Comparison of ENCODE assay signal across 25 cellular contexts in the genomic region with DNA sequence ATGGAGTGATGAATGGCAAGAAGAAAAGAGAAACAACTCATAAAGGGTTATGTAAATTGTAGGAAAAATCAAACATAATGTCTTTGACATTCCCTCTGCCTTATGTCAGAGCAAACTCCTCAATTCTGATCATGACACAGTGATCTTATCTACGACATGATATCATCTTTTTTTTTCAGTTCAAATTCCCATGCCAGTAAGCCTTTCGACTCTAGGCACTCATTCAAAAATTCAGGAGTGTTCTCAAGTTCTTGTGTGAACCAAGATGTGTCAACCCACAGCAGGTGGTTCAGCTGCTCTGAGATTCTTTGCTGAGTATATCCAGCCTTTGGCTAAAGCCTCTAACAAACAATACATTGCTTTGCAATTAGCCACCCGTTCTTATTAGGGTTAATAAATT.
DNase-seq lines count a peak whose midpoint lies in the region; ATAC-seq and TF ChIP-seq lines count a peak whose summit lies in the region.
"Had no signal": no experiment of that assay in that cellular context is flagged by ENCODE, and none has a peak within 500 bp of the region (broad histone marks: within the 10 kb centered on the region; RNA-seq: fewer than 3 reads in every experiment).

No MANE protein-coding gene starts in this region.

- H3K9me3 Mint-ChIP-seq in endodermal cell (no peaks in the 10 kb centered on the region), natural killer cell (peaks cover 2 to 5% of the 10 kb centered on the region in 2 donors)
- H3K9me3 Mint-ChIP-seq: nephron progenitor cell, type B pancreatic cell had no signal

- ATAC-seq in IMR-90 (ENCODE audit: low read depth) (no peak), GM19455 (IDR thresholded peaks at IDR 0.05; ENCODE audit: unreplicated experiment) (no peak), HG02870 (IDR thresholded peaks at IDR 0.05; ENCODE audit: unreplicated experiment) (no peak), natural killer cell (no peak)
- ATAC-seq: esophagus mucosa, K562 had no signal

- no peak overlapping the region for H3K56ac ChIP-seq in IMR-90 (ENCODE audit: extremely low read depth, insufficient read depth, low read length)

- H3K9me1 ChIP-seq in IMR-90 (ENCODE audit: insufficient read depth, low read length) = no peaks in the 10 kb centered on the region

- dilution Hi-C loops in IMR-90 (cut with HindIII; ENCODE audit: low sequenced_read_pairs, unreplicated experiment) = no loop called here

- no peak overlapping the region for H3K4ac ChIP-seq in IMR-90 (ENCODE audit: low read depth, low read length)

- intact Hi-C loops in IMR-90 (cut with micrococcal nuclease) (no loop called here), natural killer cell (cut with micrococcal nuclease) (no loop called here)

- TF ChIP-seq CTCF in IMR-90 (conservative IDR thresholded peaks at IDR 0.05; ENCODE audit: low read depth, low read length) (no peak), endodermal cell (conservative IDR thresholded peaks at IDR 0.05) (no peak), natural killer cell (IDR thresholded peaks at IDR 0.05) (no peak)

- H3K4me1 ChIP-seq in IMR-90 (ENCODE audit: control insufficient read depth, insufficient read depth, low read length) = peaks cover 5% of the 10 kb centered on the region
- H3K4me1 ChIP-seq in endodermal cell (ENCODE audit: control insufficient read depth, insufficient read depth, low read length) = peaks cover 7% of the 10 kb centered on the region
- H3K4me1 ChIP-seq: stomach had no signal

- in situ Hi-C loops in IMR-90 (cut with MboI; ENCODE audit: low sequenced_read_pairs) = no loop called here

- H2AK5ac ChIP-seq in IMR-90 (ENCODE audit: low read depth, low read length) = no peak overlapping the region

- WGBS in IMR-90 (ENCODE audit: extremely low coverage in 2 of 2, insufficient read length in 1 of 2), 2 experiments = 33% methylated on average over 2 of the region's 3 CpGs; no CpG with 5 or more reads in 1 of the 2 experiments
- WGBS in endodermal cell (ENCODE audit: insufficient coverage in 1 of 2, insufficient read length in 1 of 2), 2 experiments = 29 to 53% methylated on average over 2 to 3 of the region's 3 CpGs

- TF ChIP-seq POLR2A in IMR-90 (IDR thresholded peaks at IDR 0.05; ENCODE audit: low read depth, low read length) = no peak

- no peak overlapping the region for H2BK120ac ChIP-seq in IMR-90 (ENCODE audit: low read depth, low read length)

- peaks cover 69% of the 10 kb centered on the region for H3K4me1 Mint-ChIP-seq in endodermal cell
- no peaks in the 10 kb centered on the region for H3K4me1 Mint-ChIP-seq in natural killer cell
- H3K4me1 Mint-ChIP-seq: CD4-positive, alpha-beta memory T cell had no signal

- H3K27me3 ChIP-seq in IMR-90 (ENCODE audit: control insufficient read depth, insufficient read depth, low read length) = no peaks in the 10 kb centered on the region
- no peaks in the 10 kb centered on the region for H3K27me3 ChIP-seq in endodermal cell (ENCODE audit: control insufficient read depth, insufficient read depth, low read length, poor library complexity, severe bottlenecking)
- H3K27me3 ChIP-seq: stomach had no signal

- peaks cover 23% of the 10 kb centered on the region for H3K27me3 Mint-ChIP-seq in endodermal cell (ENCODE audit: insufficient read depth)
- H3K27me3 Mint-ChIP-seq in natural killer cell (ENCODE audit: low read depth in 2 of 2) = no peaks in the 10 kb centered on the region
- H3K27me3 Mint-ChIP-seq: CD4-positive, alpha-beta memory T cell had no signal

- H2BK5ac ChIP-seq in IMR-90 (ENCODE audit: low read depth, low read length, poor library complexity, severe bottlenecking) = no peak overlapping the region

- no peak overlapping the region for H3K18ac ChIP-seq in IMR-90 (ENCODE audit: low read depth, low read length)

- H4K20me1 ChIP-seq in IMR-90 (ENCODE audit: insufficient read depth, low read length) = no peaks in the 10 kb centered on the region

- H2AFZ ChIP-seq in IMR-90 (replicated peaks; ENCODE audit: low read length, poor library complexity) = no peak overlapping the region

- no TSS peak for BruUV-seq in IMR-90 (replicated peaks; lab: Mats Ljungman, UMichigan)

- no peak for TF ChIP-seq RAD21 in IMR-90 (IDR thresholded peaks at IDR 0.05; ENCODE audit: low read length)

- H2BK20ac ChIP-seq in IMR-90 (ENCODE audit: low read depth, low read length) = no peak overlapping the region

- H4K5ac ChIP-seq in IMR-90 (ENCODE audit: low read depth, low read length) = no peak overlapping the region

- H3K36me3 ChIP-seq in IMR-90 (ENCODE audit: control insufficient read depth, insufficient read depth, low read length) (no peaks in the 10 kb centered on the region), endodermal cell (ENCODE audit: control insufficient read depth, insufficient read depth, low read length) (no peaks in the 10 kb centered on the region)
- H3K36me3 ChIP-seq: stomach had no signal

- H3K36me3 Mint-ChIP-seq in endodermal cell (ENCODE audit: low read depth) (no peaks in the 10 kb centered on the region), natural killer cell (no peaks in the 10 kb centered on the region)
- H3K36me3 Mint-ChIP-seq: CD4-positive, alpha-beta memory T cell; type B pancreatic cell had no signal

- H3K9me3 ChIP-seq in IMR-90 (ENCODE audit: control insufficient read depth, insufficient read depth, low read length) (no peaks in the 10 kb centered on the region), endodermal cell (ENCODE audit: control insufficient read depth, low read length) (no peaks in the 10 kb centered on the region)
- H3K9me3 ChIP-seq: stomach had no signal

- H3K79me1 ChIP-seq in IMR-90 (ENCODE audit: low read depth in 1 of 2, low read length in 2 of 2) = no peaks in the 10 kb centered on the region

- no peak overlapping the region for H3K9ac ChIP-seq in IMR-90 (ENCODE audit: low read depth, low read length)
- H3K9ac ChIP-seq in endodermal cell (ENCODE audit: extremely low read depth, low read length, poor library complexity, severe bottlenecking) = no peak overlapping the region

- no peak overlapping the region for H3K27ac Mint-ChIP-seq in endodermal cell
- H3K27ac Mint-ChIP-seq in natural killer cell = no peak overlapping the region
- H3K27ac Mint-ChIP-seq: CD4-positive, alpha-beta memory T cell; nephron progenitor cell; type B pancreatic cell had no signal

- H3K4me3 ChIP-seq in IMR-90 (ENCODE audit: insufficient read depth, low read depth, low read length) (no peak overlapping the region), endodermal cell (ENCODE audit: low read length) (no peak overlapping the region)
- H3K4me3 ChIP-seq: K562, skin epidermis, stomach had no signal

- no peak overlapping the region for H4K8ac ChIP-seq in IMR-90 (ENCODE audit: low read depth in 2 of 2, low read length in 2 of 2)

- H3K4me3 Mint-ChIP-seq in endodermal cell (no peak overlapping the region), natural killer cell (no peak overlapping the region)
- H3K4me3 Mint-ChIP-seq: CD4-positive, alpha-beta memory T cell; nephron progenitor cell; type B pancreatic cell had no signal

- H3K14ac ChIP-seq in IMR-90 (replicated peaks; ENCODE audit: low read depth, low read length) = no peak overlapping the region

- CTCF ChIA-PET in IMR-90 (lab: Yijun Ruan, JAX) = no interaction called here

- H3K4me2 ChIP-seq in IMR-90 (ENCODE audit: low read depth, low read length) = no peak overlapping the region

- peak; percentile 68 for DNase-seq in IMR-90
- DNase-seq in NCI-H2196 treated with DMSO at 0.1 percent for 48 hours (lab: John Stamatoyannopoulos, UW; ENCODE audit: unreplicated experiment) = peak; percentile 8
- peak; percentile 61 for DNase-seq in endodermal cell
- peak; percentile 75 for DNase-seq in renal cortical epithelial cell (ENCODE audit: low read depth)
- no peak for DNase-seq in stimulated activated CD4-positive, alpha-beta T cell treated with anti-CD3 and anti-CD28 coated beads, Interleukin-4, amount 100 ng/mL, for 4 hours
- DNase-seq in natural killer cell = no peak
- DNase-seq: activated CD4-positive, alpha-beta T cell treated with anti-CD3 and anti-CD28 coated beads, Interleukin-2, amount 50 U/mL, for 4 hours; activated naive CD4-positive, alpha-beta T cell treated with Interleukin-2 at 50 U/mL for 16 hours; amygdala; CD4-positive, alpha-beta memory T cell; cerebellar nuclear complex; DMS79 treated with DMSO at 0.1 percent for 48 hours; effector CD4-positive, alpha-beta T cell; NCI-H1048; NCI-H774; nephron progenitor cell; SHP77 treated with DMSO at 0.1 percent for 48 hours; stimulated activated CD4-positive, alpha-beta T cell treated with anti-CD3 and anti-CD28 coated beads, Interleukin-4, amount 100 ng/mL, for 24 hours; stomach had no signal

- H3K23ac ChIP-seq in IMR-90 (ENCODE audit: low read depth, low read length) = no peak overlapping the region

- H2BK15ac ChIP-seq in IMR-90 (ENCODE audit: low read depth, low read length) = no peak overlapping the region

- no peak overlapping the region for H3K27ac ChIP-seq in IMR-90 (ENCODE audit: insufficient read depth, low read length)
- H3K27ac ChIP-seq in endodermal cell (ENCODE audit: low read depth, low read length) = no peak overlapping the region
- H3K27ac ChIP-seq: skin epidermis, stomach had no signal

- H4K91ac ChIP-seq in IMR-90 (ENCODE audit: insufficient read depth, low read depth, low read length) = no peak overlapping the region

- H2AK9ac ChIP-seq in IMR-90 (replicated peaks; ENCODE audit: low read depth, low read length, poor library complexity) = no peak overlapping the region

- POLR2A ChIA-PET in IMR-90 (lab: Charles Lee; ENCODE audit: unreplicated experiment) = no interaction called here

TF ChIP-seq in IMR-90, 13 proteins besides CTCF, POLR2A, EP300 and RAD21:
- no peak for TF ChIP-seq MXI1 (IDR thresholded peaks at IDR 0.05; ENCODE audit: borderline replicate concordance, low read depth, low read length)
- no peak for TF ChIP-seq BHLHE40 (IDR thresholded peaks at IDR 0.05; ENCODE audit: low read depth, low read length)
- no peak for TF ChIP-seq MAFK (IDR thresholded peaks at IDR 0.05; ENCODE audit: low read depth, low read length)

Comparison
In these comparisons a context has a peak if more than half of its experiments do, and no peak if none do; other contexts are left out.
1. DNase-seq: peak in IMR-90 (single experiment), NCI-H2196 treated with DMSO at 0.1 percent for 48 hours (single experiment), endodermal cell (single experiment) and renal cortical epithelial cell (single experiment); none in stimulated activated CD4-positive, alpha-beta T cell treated with anti-CD3 and anti-CD28 coated beads, Interleukin-4, amount 100 ng/mL, for 4 hours (0 of 2) and natural killer cell (single experiment).